In the genomic region with DNA sequence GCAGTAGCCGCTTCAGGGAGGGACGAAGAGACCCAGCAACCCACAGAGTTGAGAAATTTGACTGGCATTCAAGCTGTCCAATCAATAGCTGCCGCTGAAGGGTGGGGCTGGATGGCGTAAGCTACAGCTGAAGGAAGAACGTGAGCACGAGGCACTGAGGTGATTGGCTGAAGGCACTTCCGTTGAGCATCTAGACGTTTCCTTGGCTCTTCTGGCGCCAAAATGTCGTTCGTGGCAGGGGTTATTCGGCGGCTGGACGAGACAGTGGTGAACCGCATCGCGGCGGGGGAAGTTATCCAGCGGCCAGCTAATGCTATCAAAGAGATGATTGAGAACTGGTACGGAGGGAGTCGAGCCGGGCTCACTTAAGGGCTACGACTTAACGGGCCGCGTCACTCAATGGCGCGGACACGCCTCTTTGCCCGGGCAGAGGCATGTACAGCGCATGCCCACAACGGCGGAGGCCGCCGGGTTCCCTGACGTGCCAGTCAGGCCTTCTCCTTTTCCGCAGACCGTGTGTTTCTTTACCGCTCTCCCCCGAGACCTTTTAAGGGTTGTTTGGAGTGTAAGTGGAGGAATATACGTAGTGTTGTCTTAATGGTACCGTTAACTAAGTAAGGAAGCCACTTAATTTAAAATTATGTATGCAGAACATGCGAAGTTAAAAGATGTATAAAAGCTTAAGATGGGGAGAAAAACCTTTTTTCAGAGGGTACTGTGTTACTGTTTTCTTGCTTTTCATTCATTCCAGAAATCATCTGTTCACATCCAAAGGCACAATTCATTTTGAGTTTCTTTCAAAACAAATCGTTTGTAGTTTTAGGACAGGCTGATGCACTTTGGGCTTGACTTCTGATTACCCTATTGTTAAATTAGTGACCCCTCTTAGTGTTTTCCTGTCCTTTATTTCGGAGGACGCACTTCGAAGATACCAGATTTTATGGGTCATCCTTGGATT, we compare ENCODE assay signal across 1 cellular context.
TF ChIP-seq lines count a peak whose summit lies in the region.

A gene (plus strand): TSS at position 193 of the 958 bp plus-strand sequence. CDS start 30 bp downstream, at position 223.

TF ChIP-seq in HEK293, 187 proteins besides CTCF, POLR2A, EP300 and RAD21 (continued from another document and continues in another):
- TF ChIP-seq ZNF837 (tag by site-specific recombination; IDR thresholded peaks at IDR 0.05), result no peak
- TF ChIP-seq GLI4 (tag by site-specific recombination; IDR thresholded peaks at IDR 0.05), result no peak
- no peak for TF ChIP-seq ZNF529 (tag by site-specific recombination; IDR thresholded peaks at IDR 0.05; ENCODE audit: insufficient replicate concordance)
- TF ChIP-seq YY2 (tag by site-specific recombination; IDR thresholded peaks at IDR 0.05), result peak; percentile 92
- TF ChIP-seq, protein P1, sequence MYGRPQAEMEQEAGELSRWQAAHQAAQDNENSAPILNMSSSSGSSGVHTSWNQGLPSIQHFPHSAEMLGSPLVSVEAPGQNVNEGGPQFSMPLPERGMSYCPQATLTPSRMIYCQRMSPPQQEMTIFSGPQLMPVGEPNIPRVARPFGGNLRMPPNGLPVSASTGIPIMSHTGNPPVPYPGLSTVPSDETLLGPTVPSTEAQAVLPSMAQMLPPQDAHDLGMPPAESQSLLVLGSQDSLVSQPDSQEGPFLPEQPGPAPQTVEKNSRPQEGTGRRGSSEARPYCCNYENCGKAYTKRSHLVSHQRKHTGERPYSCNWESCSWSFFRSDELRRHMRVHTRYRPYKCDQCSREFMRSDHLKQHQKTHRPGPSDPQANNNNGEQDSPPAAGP (tag by site-specific recombination; IDR thresholded peaks at IDR 0.05), result peak; percentile 82; the same call in 1 of the 2 replicates
- no peak for TF ChIP-seq ZNF624 (tag by site-specific recombination; IDR thresholded peaks at IDR 0.05)
- TF ChIP-seq ZFP3 (tag by site-specific recombination; IDR thresholded peaks at IDR 0.05; ENCODE audit: low read depth), result no peak
- TF ChIP-seq BCL11B (tag by site-specific recombination; IDR thresholded peaks at IDR 0.05; ENCODE audit: low read depth), result no peak
- no peak for TF ChIP-seq ZNF169 (tag by site-specific recombination; IDR thresholded peaks at IDR 0.05)
- peak; percentile 84 for TF ChIP-seq ZNF561 (tag by site-specific recombination; IDR thresholded peaks at IDR 0.05; ENCODE audit: borderline replicate concordance)
- TF ChIP-seq, protein P2, sequence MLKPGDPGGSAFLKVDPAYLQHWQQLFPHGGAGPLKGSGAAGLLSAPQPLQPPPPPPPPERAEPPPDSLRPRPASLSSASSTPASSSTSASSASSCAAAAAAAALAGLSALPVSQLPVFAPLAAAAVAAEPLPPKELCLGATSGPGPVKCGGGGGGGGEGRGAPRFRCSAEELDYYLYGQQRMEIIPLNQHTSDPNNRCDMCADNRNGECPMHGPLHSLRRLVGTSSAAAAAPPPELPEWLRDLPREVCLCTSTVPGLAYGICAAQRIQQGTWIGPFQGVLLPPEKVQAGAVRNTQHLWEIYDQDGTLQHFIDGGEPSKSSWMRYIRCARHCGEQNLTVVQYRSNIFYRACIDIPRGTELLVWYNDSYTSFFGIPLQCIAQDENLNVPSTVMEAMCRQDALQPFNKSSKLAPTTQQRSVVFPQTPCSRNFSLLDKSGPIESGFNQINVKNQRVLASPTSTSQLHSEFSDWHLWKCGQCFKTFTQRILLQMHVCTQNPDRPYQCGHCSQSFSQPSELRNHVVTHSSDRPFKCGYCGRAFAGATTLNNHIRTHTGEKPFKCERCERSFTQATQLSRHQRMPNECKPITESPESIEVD (tag by site-specific recombination; IDR thresholded peaks at IDR 0.05), result no peak
- peak; percentile 100 for TF ChIP-seq ZBTB20 (tag by site-specific recombination; IDR thresholded peaks at IDR 0.05)
- peak; percentile 38 for TF ChIP-seq SP7 (tag by site-specific recombination; IDR thresholded peaks at IDR 0.05)
- peak; percentile 76 for TF ChIP-seq ZNF335 (tag by site-specific recombination; conservative IDR thresholded peaks at IDR 0.05)
- TF ChIP-seq, protein P3, sequence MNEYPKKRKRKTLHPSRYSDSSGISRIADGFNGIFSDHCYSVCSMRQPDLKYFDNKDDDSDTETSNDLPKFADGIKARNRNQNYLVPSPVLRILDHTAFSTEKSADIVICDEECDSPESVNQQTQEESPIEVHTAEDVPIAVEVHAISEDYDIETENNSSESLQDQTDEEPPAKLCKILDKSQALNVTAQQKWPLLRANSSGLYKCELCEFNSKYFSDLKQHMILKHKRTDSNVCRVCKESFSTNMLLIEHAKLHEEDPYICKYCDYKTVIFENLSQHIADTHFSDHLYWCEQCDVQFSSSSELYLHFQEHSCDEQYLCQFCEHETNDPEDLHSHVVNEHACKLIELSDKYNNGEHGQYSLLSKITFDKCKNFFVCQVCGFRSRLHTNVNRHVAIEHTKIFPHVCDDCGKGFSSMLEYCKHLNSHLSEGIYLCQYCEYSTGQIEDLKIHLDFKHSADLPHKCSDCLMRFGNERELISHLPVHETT (tag by site-specific recombination; IDR thresholded peaks at IDR 0.05), result no peak
- peak; percentile 42; the same call in 1 of the 2 replicates for TF ChIP-seq ZNF391 (tag by site-specific recombination; IDR thresholded peaks at IDR 0.05; ENCODE audit: borderline replicate concordance, low read depth)
- no peak for TF ChIP-seq ZNF324 (tag by site-specific recombination; IDR thresholded peaks at IDR 0.05)
- no peak for TF ChIP-seq ZNF416 (tag by site-specific recombination; IDR thresholded peaks at IDR 0.05)
- no peak; the same call in 1 of the 2 replicates for TF ChIP-seq ZNF24 (tag by site-specific recombination; IDR thresholded peaks at IDR 0.05)
- no peak for TF ChIP-seq ZNF558 (tag by site-specific recombination; IDR thresholded peaks at IDR 0.05)
- no peak for TF ChIP-seq FEZF1 (tag by site-specific recombination; IDR thresholded peaks at IDR 0.05)
- TF ChIP-seq, protein P4, sequence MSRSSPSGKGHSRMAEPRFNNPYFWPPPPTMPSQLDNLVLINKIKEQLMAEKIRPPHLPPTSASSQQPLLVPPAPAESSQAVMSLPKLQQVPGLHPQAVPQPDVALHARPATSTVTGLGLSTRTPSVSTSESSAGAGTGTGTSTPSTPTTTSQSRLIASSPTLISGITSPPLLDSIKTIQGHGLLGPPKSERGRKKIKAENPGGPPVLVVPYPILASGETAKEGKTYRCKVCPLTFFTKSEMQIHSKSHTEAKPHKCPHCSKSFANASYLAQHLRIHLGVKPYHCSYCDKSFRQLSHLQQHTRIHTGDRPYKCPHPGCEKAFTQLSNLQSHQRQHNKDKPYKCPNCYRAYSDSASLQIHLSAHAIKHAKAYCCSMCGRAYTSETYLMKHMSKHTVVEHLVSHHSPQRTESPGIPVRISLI (tag by site-specific recombination; IDR thresholded peaks at IDR 0.05), result no peak
- TF ChIP-seq, protein P5, sequence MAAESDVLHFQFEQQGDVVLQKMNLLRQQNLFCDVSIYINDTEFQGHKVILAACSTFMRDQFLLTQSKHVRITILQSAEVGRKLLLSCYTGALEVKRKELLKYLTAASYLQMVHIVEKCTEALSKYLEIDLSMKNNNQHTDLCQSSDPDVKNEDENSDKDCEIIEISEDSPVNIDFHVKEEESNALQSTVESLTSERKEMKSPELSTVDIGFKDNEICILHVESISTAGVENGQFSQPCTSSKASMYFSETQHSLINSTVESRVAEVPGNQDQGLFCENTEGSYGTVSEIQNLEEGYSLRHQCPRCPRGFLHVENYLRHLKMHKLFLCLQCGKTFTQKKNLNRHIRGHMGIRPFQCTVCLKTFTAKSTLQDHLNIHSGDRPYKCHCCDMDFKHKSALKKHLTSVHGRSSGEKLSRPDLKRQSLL (tag by site-specific recombination; IDR thresholded peaks at IDR 0.05), result peak; percentile 41; the same call in 1 of the 2 replicates
- TF ChIP-seq, protein P6, sequence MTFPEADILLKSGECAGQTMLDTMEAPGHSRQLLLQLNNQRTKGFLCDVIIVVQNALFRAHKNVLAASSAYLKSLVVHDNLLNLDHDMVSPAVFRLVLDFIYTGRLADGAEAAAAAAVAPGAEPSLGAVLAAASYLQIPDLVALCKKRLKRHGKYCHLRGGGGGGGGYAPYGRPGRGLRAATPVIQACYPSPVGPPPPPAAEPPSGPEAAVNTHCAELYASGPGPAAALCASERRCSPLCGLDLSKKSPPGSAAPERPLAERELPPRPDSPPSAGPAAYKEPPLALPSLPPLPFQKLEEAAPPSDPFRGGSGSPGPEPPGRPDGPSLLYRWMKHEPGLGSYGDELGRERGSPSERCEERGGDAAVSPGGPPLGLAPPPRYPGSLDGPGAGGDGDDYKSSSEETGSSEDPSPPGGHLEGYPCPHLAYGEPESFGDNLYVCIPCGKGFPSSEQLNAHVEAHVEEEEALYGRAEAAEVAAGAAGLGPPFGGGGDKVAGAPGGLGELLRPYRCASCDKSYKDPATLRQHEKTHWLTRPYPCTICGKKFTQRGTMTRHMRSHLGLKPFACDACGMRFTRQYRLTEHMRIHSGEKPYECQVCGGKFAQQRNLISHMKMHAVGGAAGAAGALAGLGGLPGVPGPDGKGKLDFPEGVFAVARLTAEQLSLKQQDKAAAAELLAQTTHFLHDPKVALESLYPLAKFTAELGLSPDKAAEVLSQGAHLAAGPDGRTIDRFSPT (tag by site-specific recombination; IDR thresholded peaks at IDR 0.05), result peak; percentile 76
- TF ChIP-seq, protein P7, sequence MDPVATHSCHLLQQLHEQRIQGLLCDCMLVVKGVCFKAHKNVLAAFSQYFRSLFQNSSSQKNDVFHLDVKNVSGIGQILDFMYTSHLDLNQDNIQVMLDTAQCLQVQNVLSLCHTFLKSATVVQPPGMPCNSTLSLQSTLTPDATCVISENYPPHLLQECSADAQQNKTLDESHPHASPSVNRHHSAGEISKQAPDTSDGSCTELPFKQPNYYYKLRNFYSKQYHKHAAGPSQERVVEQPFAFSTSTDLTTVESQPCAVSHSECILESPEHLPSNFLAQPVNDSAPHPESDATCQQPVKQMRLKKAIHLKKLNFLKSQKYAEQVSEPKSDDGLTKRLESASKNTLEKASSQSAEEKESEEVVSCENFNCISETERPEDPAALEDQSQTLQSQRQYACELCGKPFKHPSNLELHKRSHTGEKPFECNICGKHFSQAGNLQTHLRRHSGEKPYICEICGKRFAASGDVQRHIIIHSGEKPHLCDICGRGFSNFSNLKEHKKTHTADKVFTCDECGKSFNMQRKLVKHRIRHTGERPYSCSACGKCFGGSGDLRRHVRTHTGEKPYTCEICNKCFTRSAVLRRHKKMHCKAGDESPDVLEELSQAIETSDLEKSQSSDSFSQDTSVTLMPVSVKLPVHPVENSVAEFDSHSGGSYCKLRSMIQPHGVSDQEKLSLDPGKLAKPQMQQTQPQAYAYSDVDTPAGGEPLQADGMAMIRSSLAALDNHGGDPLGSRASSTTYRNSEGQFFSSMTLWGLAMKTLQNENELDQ (tag by site-specific recombination; IDR thresholded peaks at IDR 0.05; ENCODE audit: low read depth), result no peak
- no peak for TF ChIP-seq MYNN (tag by site-specific recombination; IDR thresholded peaks at IDR 0.05; ENCODE audit: borderline replicate concordance)
- no peak for TF ChIP-seq HOXD13 (CRISPR knock-in tag; IDR thresholded peaks at IDR 0.05; ENCODE audit: borderline replicate concordance)
- no peak for TF ChIP-seq ZNF202 (tag by site-specific recombination; IDR thresholded peaks at IDR 0.05; ENCODE audit: borderline replicate concordance)
- TF ChIP-seq ZFP37 (tag by site-specific recombination; IDR thresholded peaks at IDR 0.05), result 0 out of 2 replicates have a peak, but pooled peaks have one; percentile 30
- no peak for TF ChIP-seq ZNF48 (tag by site-specific recombination; IDR thresholded peaks at IDR 0.05)
- TF ChIP-seq SCRT2 (tag by site-specific recombination; IDR thresholded peaks at IDR 0.05), result no peak
- TF ChIP-seq, protein P8, sequence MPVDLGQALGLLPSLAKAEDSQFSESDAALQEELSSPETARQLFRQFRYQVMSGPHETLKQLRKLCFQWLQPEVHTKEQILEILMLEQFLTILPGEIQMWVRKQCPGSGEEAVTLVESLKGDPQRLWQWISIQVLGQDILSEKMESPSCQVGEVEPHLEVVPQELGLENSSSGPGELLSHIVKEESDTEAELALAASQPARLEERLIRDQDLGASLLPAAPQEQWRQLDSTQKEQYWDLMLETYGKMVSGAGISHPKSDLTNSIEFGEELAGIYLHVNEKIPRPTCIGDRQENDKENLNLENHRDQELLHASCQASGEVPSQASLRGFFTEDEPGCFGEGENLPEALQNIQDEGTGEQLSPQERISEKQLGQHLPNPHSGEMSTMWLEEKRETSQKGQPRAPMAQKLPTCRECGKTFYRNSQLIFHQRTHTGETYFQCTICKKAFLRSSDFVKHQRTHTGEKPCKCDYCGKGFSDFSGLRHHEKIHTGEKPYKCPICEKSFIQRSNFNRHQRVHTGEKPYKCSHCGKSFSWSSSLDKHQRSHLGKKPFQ (tag by site-specific recombination; IDR thresholded peaks at IDR 0.05), result no peak
- TF ChIP-seq ZNF768 (tag by site-specific recombination; IDR thresholded peaks at IDR 0.05), result no peak
- 0 out of 2 replicates have a peak, but pooled peaks have one; percentile 47 for TF ChIP-seq OVOL3 (tag by site-specific recombination; IDR thresholded peaks at IDR 0.05)
- no peak for TF ChIP-seq ZSCAN30 (tag by site-specific recombination; IDR thresholded peaks at IDR 0.05)
- TF ChIP-seq ZNF623 (tag by site-specific recombination; IDR thresholded peaks at IDR 0.05), result no peak
- no peak for TF ChIP-seq ZNF596 (tag by site-specific recombination; IDR thresholded peaks at IDR 0.05)
- TF ChIP-seq, protein P9, sequence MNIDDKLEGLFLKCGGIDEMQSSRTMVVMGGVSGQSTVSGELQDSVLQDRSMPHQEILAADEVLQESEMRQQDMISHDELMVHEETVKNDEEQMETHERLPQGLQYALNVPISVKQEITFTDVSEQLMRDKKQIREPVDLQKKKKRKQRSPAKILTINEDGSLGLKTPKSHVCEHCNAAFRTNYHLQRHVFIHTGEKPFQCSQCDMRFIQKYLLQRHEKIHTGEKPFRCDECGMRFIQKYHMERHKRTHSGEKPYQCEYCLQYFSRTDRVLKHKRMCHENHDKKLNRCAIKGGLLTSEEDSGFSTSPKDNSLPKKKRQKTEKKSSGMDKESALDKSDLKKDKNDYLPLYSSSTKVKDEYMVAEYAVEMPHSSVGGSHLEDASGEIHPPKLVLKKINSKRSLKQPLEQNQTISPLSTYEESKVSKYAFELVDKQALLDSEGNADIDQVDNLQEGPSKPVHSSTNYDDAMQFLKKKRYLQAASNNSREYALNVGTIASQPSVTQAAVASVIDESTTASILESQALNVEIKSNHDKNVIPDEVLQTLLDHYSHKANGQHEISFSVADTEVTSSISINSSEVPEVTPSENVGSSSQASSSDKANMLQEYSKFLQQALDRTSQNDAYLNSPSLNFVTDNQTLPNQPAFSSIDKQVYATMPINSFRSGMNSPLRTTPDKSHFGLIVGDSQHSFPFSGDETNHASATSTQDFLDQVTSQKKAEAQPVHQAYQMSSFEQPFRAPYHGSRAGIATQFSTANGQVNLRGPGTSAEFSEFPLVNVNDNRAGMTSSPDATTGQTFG (tag by site-specific recombination; IDR thresholded peaks at IDR 0.05; ENCODE audit: borderline replicate concordance), result no peak
- TF ChIP-seq ZFHX2 (tag by site-specific recombination; conservative IDR thresholded peaks at IDR 0.05), result no peak
